8 cellular contexts compared by ENCODE assay signal in the genomic region with DNA sequence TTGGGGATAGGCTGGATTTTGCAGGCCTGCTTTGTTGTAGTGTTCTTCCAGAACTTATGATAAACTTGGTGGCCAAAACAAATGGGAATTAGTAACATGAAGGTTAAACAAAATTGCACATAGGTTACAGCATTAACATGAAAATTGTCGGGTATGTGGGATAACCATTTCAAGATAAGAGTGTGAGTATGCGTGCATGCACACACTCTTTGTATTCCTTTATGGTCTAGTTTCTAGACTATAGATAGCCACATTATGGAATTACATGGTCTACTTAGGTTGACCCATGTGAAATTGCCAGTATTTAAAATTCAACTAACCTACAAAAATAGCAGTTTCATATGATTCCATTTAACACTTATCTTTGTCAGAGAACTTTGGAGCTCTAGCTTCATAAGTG. TPM values are rescaled to one million over a fixed set of nuclear protein-coding genes. Genes with fewer than 3 reads are reported as not detected.
DNase-seq lines count a peak whose midpoint lies in the region; ATAC-seq, FAIRE-seq and TF ChIP-seq lines count a peak whose summit lies in the region.
"Had no signal": no experiment of that assay in that cellular context is flagged by ENCODE, and none has a peak within 500 bp of the region (broad histone marks: within the 10 kb centered on the region; RNA-seq: fewer than 3 reads in every experiment).

No MANE protein-coding gene starts in this region.

- no peaks in the 10 kb centered on the region for H3K27me3 ChIP-seq in iPS-18a (ENCODE audit: control insufficient read depth, insufficient read depth, low read length)
- no peaks in the 10 kb centered on the region for H3K27me3 ChIP-seq in stomach

- intact Hi-C loops in stomach (cut with DNase I; ENCODE audit: low total_unique reads): no loop called here

- H3K27ac ChIP-seq in iPS-18a (ENCODE audit: low read length) (peak overlapping the region; percentile 45), stomach (no peak overlapping the region)

- H3K9me3 ChIP-seq in iPS-18a (ENCODE audit: control insufficient read depth, low read depth, low read length) (no peaks in the 10 kb centered on the region), stomach (no peaks in the 10 kb centered on the region)

- TF ChIP-seq CTCF in HFF-Myc (IDR thresholded peaks at IDR 0.05; ENCODE audit: low read depth, low read length, missing control alignments): no peak
- no peak for TF ChIP-seq CTCF in WI38 (IDR thresholded peaks at IDR 0.05; ENCODE audit: low read depth, low read length)
- TF ChIP-seq CTCF in stomach (IDR thresholded peaks at IDR 0.05): no peak

- no peak for FAIRE-seq in GM19239 (lab: Jason Lieb, UNC)

- ATAC-seq in HG02798 (IDR thresholded peaks at IDR 0.05; ENCODE audit: poor library complexity, unreplicated experiment) (no peak), HG02571 (IDR thresholded peaks at IDR 0.05; ENCODE audit: unreplicated experiment) (no peak)

- DNase-seq in HFF-Myc (ENCODE audit: extremely low read depth, low read depth) (no peak), stomach (no peak), GM19239 (ENCODE audit: insufficient read length, low spot score) (no peak)
- DNase-seq: NCI-H1092 treated with DMSO at 0.1 percent for 48 hours had no signal

- TF ChIP-seq EP300 in stomach (IDR thresholded peaks at IDR 0.05): no peak

- peaks cover 18% of the 10 kb centered on the region for H3K36me3 ChIP-seq in iPS-18a (ENCODE audit: control insufficient read depth, low read depth, low read length)
- H3K36me3 ChIP-seq in stomach: peaks cover 0 to 8% (median 2%) of the 10 kb centered on the region in 4 donors

- 23 to 52% (median 30%) methylated on average over 2 of the region's 2 CpGs for WGBS in stomach, 5 donors

- no peak for TF ChIP-seq POLR2A in stomach (IDR thresholded peaks at IDR 0.05)

- H3K4me1 ChIP-seq in iPS-18a (ENCODE audit: control insufficient read depth, low read depth, low read length) (peaks cover 18% of the 10 kb centered on the region), stomach (peaks cover 5 to 47% (median 28%) of the 10 kb centered on the region in 4 donors)

- H3K9ac ChIP-seq in iPS-18a (ENCODE audit: low read length): peak overlapping the region; percentile 86

- H3K4me3 ChIP-seq in HFF-Myc (replicated peaks; ENCODE audit: low read depth, low read length) (peak overlapping the region; percentile 76), WI38 (ENCODE audit: low read depth, low read length) (peak overlapping the region; percentile 93), iPS-18a (ENCODE audit: low read length) (peak overlapping the region; percentile 91), stomach (peak overlapping the region in 3 of 4 donors; percentile 78 to 93 (median 92))

RNA-seq across cellular contexts. Expression of gene HMGCR, which starts 1.4 kb away (rescaled TPM):
- 10 to 100 TPM; 18.7 to 72.5 (median 49.8) TPM for total RNA-seq in stomach
- polyA plus RNA-seq in stomach: 10 to 100 TPM in 1 of 3 donors, 1 to 10 TPM in 2; 6.0 to 13.7 (median 8.9) TPM
